In genomic region chr3:50542177-50543034, GRCh38 we compare ENCODE assay signal across 8 cellular contexts. TPM values are rescaled to one million over a fixed set of nuclear protein-coding genes. Genes with fewer than 3 reads are reported as not detected.
DNase-seq lines count a peak whose midpoint lies in the region; FAIRE-seq and TF ChIP-seq lines count a peak whose summit lies in the region.

No MANE protein-coding gene starts in this region.

- no peaks in the 10 kb centered on the region for H3K36me3 Mint-ChIP-seq in CD8-positive, alpha-beta memory T cell

- H3K36me3 ChIP-seq in CD8-positive, alpha-beta memory T cell (ENCODE audit: insufficient read depth, low read length): no peaks in the 10 kb centered on the region
- H3K36me3 ChIP-seq in osteoblast (ENCODE audit: insufficient read depth, low read length): no peaks in the 10 kb centered on the region

- FAIRE-seq in HTR-8/SVneo (lab: Jason Lieb, UNC) (peak; percentile 72), frontal cortex (lab: Jason Lieb, UNC) (no peak)

- no peaks in the 10 kb centered on the region for H4K20me1 ChIP-seq in osteoblast (ENCODE audit: insufficient read depth, low read length)

- no peak overlapping the region for H3K4me3 ChIP-seq in CD8-positive, alpha-beta memory T cell (ENCODE audit: low read length)
- no peak overlapping the region for H3K4me3 ChIP-seq in osteoblast (ENCODE audit: insufficient read depth, low read length)

- H2AFZ ChIP-seq in osteoblast (ENCODE audit: low read length): no peak overlapping the region

- no peaks in the 10 kb centered on the region for H3K79me2 ChIP-seq in osteoblast (ENCODE audit: insufficient read depth, low read length)

- CTCF ChIA-PET in CD8-positive, alpha-beta memory T cell (lab: Charles Lee): interaction anchor here (0.6 to 4.5 kb wide), 42 partner anchors 8 to 208 kb away, joined by 3 to 51 read pairs (median 4); partner anchors contain the start of genes C3orf18, CISH, CYB561D2 and HEMK1
- CTCF ChIA-PET in RWPE1 (lab: Yijun Ruan, JAX): interaction anchor here (0.6 to 1.2 kb wide), 12 partner anchors 20 to 337 kb away, joined by 3 to 7 read pairs (median 3); partner anchors contain the start of genes CYB561D2 and NPRL2

- TF ChIP-seq CTCF in RWPE1 (conservative IDR thresholded peaks at IDR 0.05; ENCODE audit: low read depth) (peak; percentile 89), osteoblast (IDR thresholded peaks at IDR 0.05; ENCODE audit: extremely low read depth, low read depth, low read length) (peak; percentile 90)

- no peak overlapping the region for H3K27ac ChIP-seq in CD8-positive, alpha-beta memory T cell (ENCODE audit: low read depth, low read length)
- no peak overlapping the region for H3K27ac ChIP-seq in RWPE1
- H3K27ac ChIP-seq in osteoblast (ENCODE audit: low read depth, low read length): no peak overlapping the region

- DNase-seq in CD8-positive, alpha-beta memory T cell: peak; percentile 50 to 68 (median 53)
- DNase-seq in HTR-8/SVneo (ENCODE audit: insufficient read length, low spot score) (peak; percentile 91), RWPE1 (ENCODE audit: low spot score) (peak; percentile 74), frontal cortex (ENCODE audit: low spot score in 2 of 2) (peak; percentile 68 to 91), osteoblast (ENCODE audit: insufficient read length, low spot score, missing footprints) (peak; percentile 98), ureter (ENCODE audit: low spot score) (peak; percentile 64), COR-L47 (lab: John Stamatoyannopoulos, UW) (no peak)
- DNase-seq in activated effector memory CD4-positive, alpha-beta T cell treated with Interleukin-2 at 50 U/mL for 16 hours: peak; percentile 34

- POLR2A ChIA-PET in CD8-positive, alpha-beta memory T cell (lab: Charles Lee): interaction anchor here (1.2 kb wide), 1 partner anchor 195 kb away, joined by 10 read pairs; no protein-coding TSS in a partner anchor
- POLR2A ChIA-PET in RWPE1 (lab: Yijun Ruan, JAX; ENCODE audit: low non-redundant PET): no interaction called here

- H3K9me3 ChIP-seq in CD8-positive, alpha-beta memory T cell (ENCODE audit: low read length): no peaks in the 10 kb centered on the region
- H3K9me3 ChIP-seq in osteoblast (ENCODE audit: low read depth, low read length): no peaks in the 10 kb centered on the region

- peaks cover 0 to 2% (median 0%) of the 10 kb centered on the region in 3 donors for H3K4me1 Mint-ChIP-seq in CD8-positive, alpha-beta memory T cell

- no peak overlapping the region for H3K4me2 ChIP-seq in osteoblast (ENCODE audit: insufficient read depth, low read length)

- peaks cover 8 to 19% of the 10 kb centered on the region in 2 donors for H3K27me3 Mint-ChIP-seq in CD8-positive, alpha-beta memory T cell

- no peaks in the 10 kb centered on the region for H3K27me3 ChIP-seq in CD8-positive, alpha-beta memory T cell (ENCODE audit: insufficient read depth, low read length, poor library complexity, severe bottlenecking)
- peaks cover 11% of the 10 kb centered on the region for H3K27me3 ChIP-seq in osteoblast (ENCODE audit: insufficient read depth, low read length)

- H3K9me3 Mint-ChIP-seq in CD8-positive, alpha-beta memory T cell: no peaks in the 10 kb centered on the region

- no peak overlapping the region for H3K4me3 Mint-ChIP-seq in CD8-positive, alpha-beta memory T cell

- no peak overlapping the region for H3K27ac Mint-ChIP-seq in CD8-positive, alpha-beta memory T cell

- no peaks in the 10 kb centered on the region for H3K4me1 ChIP-seq in CD8-positive, alpha-beta memory T cell (ENCODE audit: insufficient read depth, low read length)
- no peaks in the 10 kb centered on the region for H3K4me1 ChIP-seq in osteoblast (ENCODE audit: insufficient read depth, low read length)

RNA-seq across cellular contexts. Expression of gene C3orf18, which starts 25.1 kb away (rescaled TPM):
- 10 to 100 TPM; 11.5 to 13.0 TPM for total RNA-seq in CD8-positive, alpha-beta memory T cell
- 15.8 TPM for polyA plus RNA-seq in CD8-positive, alpha-beta memory T cell
- 12.6 TPM for total RNA-seq in frontal cortex
- total RNA-seq in osteoblast: 17.7 and 18.8 TPM in 2 replicates
- total RNA-seq in ureter: 8.0 TPM

RNA-seq across cellular contexts. Expression of gene HEMK1, which starts 26.9 kb away (rescaled TPM):
- 10 to 100 TPM; 51.8 to 55.0 TPM for total RNA-seq in CD8-positive, alpha-beta memory T cell
- 27.4 TPM for polyA plus RNA-seq in CD8-positive, alpha-beta memory T cell
- total RNA-seq in frontal cortex: 4.5 TPM
- total RNA-seq in osteoblast: 8.5 and 8.7 TPM in 2 replicates
- 34.4 TPM for total RNA-seq in ureter

RNA-seq across cellular contexts. Expression of gene CACNA2D2, which starts 39.0 kb away (rescaled TPM):
- 1 to 10 TPM in 1 of 2 experiments, under 1 TPM in 1; 0.73 to 1.1 TPM for total RNA-seq in CD8-positive, alpha-beta memory T cell
- polyA plus RNA-seq in CD8-positive, alpha-beta memory T cell: 2.6 TPM
- 2.4 TPM for total RNA-seq in frontal cortex
- not detected in 2 replicates for total RNA-seq in osteoblast
- total RNA-seq in ureter: 2.6 TPM
